1 cellular context compared by ENCODE assay signal in the genomic region with DNA sequence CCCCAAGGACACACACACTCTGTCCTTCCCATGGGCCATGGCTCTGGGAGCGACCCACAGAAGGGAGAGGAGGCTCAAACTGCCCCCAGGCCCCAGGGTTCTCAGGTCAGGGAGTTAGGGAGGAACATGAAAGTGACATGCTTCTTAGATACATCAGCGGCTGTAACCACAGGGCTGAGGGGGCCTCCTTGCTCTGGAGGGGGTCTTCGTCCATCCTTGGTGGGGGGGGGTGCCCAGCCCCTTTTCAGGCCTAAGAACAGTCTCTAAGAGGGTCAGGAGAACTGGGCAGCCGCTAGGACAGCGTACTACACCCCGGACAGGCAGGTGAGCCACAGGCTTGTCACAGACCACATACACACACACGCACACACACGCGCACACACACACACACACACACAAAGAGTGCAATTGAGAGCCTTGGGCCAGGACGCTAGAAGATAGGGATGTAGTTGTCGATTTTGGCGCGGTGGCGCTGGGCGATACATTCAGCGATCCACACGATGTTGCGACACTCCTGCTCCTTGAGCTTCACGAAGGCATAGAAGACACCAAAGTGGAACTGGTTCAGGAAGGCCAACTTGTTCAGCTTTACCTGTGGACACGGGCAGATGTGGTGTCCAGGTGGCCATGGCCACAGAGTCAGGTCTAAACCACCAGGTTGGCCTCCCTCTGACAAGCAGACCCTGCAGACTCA.
TF ChIP-seq lines count a peak whose summit lies in the region.

No MANE protein-coding gene starts in this region.

TF ChIP-seq in K562, 482 proteins besides CTCF, POLR2A, EP300 and RAD21:
- TF ChIP-seq CEBPG (CRISPR knock-in tag; IDR thresholded peaks at IDR 0.05) (0 out of 2 replicates have a peak, but pooled peaks have one; percentile 30), CEBPG (tag; conservative IDR thresholded peaks at IDR 0.05 in 1 of 2, IDR thresholded peaks at IDR 0.05 in 1 of 2) (no peak), ZNF436 (CRISPR knock-in tag; IDR thresholded peaks at IDR 0.05) (no peak), ZNF41 (CRISPR knock-in tag; conservative IDR thresholded peaks at IDR 0.05) (no peak), GABPB1 (CRISPR knock-in tag; IDR thresholded peaks at IDR 0.05) (no peak), GATA2 (CRISPR knock-in tag; IDR thresholded peaks at IDR 0.05) (no peak), CEBPB (tag; IDR thresholded peaks at IDR 0.05) (peak; percentile 68)
- TF ChIP-seq, protein P1, sequence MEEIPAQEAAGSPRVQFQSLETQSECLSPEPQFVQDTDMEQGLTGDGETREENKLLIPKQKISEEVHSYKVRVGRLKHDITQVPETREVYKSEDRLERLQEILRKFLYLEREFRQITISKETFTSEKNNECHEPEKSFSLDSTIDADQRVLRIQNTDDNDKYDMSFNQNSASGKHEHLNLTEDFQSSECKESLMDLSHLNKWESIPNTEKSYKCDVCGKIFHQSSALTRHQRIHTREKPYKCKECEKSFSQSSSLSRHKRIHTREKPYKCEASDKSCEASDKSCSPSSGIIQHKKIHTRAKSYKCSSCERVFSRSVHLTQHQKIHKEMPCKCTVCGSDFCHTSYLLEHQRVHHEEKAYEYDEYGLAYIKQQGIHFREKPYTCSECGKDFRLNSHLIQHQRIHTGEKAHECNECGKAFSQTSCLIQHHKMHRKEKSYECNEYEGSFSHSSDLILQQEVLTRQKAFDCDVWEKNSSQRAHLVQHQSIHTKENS (CRISPR knock-in tag; IDR thresholded peaks at IDR 0.05), result no peak
- TF ChIP-seq, protein P2, sequence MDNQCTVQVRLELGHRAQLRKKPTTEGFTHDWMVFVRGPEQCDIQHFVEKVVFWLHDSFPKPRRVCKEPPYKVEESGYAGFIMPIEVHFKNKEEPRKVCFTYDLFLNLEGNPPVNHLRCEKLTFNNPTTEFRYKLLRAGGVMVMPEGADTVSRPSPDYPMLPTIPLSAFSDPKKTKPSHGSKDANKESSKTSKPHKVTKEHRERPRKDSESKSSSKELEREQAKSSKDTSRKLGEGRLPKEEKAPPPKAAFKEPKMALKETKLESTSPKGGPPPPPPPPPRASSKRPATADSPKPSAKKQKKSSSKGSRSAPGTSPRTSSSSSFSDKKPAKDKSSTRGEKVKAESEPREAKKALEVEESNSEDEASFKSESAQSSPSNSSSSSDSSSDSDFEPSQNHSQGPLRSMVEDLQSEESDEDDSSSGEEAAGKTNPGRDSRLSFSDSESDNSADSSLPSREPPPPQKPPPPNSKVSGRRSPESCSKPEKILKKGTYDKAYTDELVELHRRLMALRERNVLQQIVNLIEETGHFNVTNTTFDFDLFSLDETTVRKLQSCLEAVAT (IDR thresholded peaks at IDR 0.05), result peak in 1 of 2 experiments; percentile 73; a peak in 1 of 4 replicates
- TF ChIP-seq, protein P3, sequence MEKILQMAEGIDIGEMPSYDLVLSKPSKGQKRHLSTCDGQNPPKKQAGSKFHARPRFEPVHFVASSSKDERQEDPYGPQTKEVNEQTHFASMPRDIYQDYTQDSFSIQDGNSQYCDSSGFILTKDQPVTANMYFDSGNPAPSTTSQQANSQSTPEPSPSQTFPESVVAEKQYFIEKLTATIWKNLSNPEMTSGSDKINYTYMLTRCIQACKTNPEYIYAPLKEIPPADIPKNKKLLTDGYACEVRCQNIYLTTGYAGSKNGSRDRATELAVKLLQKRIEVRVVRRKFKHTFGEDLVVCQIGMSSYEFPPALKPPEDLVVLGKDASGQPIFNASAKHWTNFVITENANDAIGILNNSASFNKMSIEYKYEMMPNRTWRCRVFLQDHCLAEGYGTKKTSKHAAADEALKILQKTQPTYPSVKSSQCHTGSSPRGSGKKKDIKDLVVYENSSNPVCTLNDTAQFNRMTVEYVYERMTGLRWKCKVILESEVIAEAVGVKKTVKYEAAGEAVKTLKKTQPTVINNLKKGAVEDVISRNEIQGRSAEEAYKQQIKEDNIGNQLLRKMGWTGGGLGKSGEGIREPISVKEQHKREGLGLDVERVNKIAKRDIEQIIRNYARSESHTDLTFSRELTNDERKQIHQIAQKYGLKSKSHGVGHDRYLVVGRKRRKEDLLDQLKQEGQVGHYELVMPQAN (IDR thresholded peaks at IDR 0.05; ENCODE audit: borderline replicate concordance), result no peak
